ENCODE assay signal across 17 cellular contexts in the genomic region with DNA sequence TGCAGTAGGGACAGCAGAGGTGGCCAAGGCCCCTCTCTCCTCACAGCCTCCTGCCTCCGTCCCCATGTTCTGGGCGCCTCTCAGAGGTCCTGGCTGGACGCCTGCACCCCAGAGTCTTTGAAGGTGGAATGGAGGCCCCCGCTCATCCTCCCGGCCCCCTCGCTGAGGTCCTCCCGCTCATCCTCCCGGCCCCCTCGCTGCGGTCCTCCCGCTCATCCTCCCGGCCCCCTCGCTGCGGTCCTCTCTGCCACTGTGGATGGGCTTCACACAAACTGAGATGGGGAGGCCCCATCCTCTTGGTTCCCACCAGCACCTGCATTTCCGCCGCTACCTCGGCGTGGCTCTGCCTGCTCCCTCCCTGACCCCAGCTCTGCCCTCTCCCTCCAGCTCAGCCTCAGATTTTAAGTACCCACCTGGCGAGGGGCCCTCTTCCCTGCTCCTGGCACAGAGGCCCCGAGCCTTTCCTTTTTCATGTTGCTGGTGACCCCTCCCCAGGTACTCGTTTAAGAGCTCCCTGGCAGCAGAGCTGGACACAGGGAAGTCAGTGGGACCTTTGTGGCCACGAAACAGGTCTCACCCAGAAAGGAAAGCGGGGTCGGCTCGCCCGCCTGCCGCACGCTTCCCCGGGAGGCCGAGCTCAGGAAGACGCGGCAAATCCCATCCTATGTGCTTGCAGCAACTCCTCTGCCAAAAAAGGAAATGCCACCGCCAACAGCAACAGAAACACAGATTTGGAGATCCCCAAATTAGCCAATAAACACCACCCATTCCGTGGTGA.
A peak's percentile ranks its signal among the peaks of the same experiment; 100 is the strongest.
DNase-seq lines count a peak whose midpoint lies in the region; FAIRE-seq and TF ChIP-seq lines count a peak whose summit lies in the region.
"Had no signal": no experiment of that assay in that cellular context is flagged by ENCODE, and none has a peak within 500 bp of the region (broad histone marks: within the 10 kb centered on the region; RNA-seq: fewer than 3 reads in every experiment).

No MANE protein-coding gene starts in this region.

- peaks cover 16 to 28% of the 10 kb centered on the region in 2 donors for H3K4me1 ChIP-seq in kidney (ENCODE audit: control insufficient read depth in 1 of 2, insufficient read depth in 1 of 2, low read depth in 1 of 2, low read length in 2 of 2)

- H3K27ac ChIP-seq in kidney (ENCODE audit: low read depth in 2 of 2, low read length in 2 of 2) (peak overlapping the region; percentile 86 to 89), temporal lobe (ENCODE audit: low read depth, low read length) (peak overlapping the region; percentile 27)
- H3K27ac ChIP-seq: BLaER1 treated with 17β-estradiol and CSF1 and Interleukin-3, amounts not matched to agents 10 nM and 100 nM had no signal

- no peak overlapping the region for H3K4me3 ChIP-seq in kidney (ENCODE audit: low read length in 2 of 2)
- H3K4me3 ChIP-seq: BLaER1 treated with 17β-estradiol and CSF1 and Interleukin-3, amounts not matched to agents 10 nM and 100 nM had no signal

- intact Hi-C loops in kidney (cut with DNase I): no loop called here

- H3K27me3 Mint-ChIP-seq in brain (peaks cover 3% of the 10 kb centered on the region), neural crest cell (ENCODE audit: low read depth) (peaks cover 4% of the 10 kb centered on the region)

- no peak for TF ChIP-seq CTCF in brain (conservative IDR thresholded peaks at IDR 0.05)
- TF ChIP-seq CTCF in kidney (IDR thresholded peaks at IDR 0.05; ENCODE audit: borderline replicate concordance, extremely low read depth, insufficient read depth): no peak
- TF ChIP-seq CTCF in neural crest cell (conservative IDR thresholded peaks at IDR 0.05): no peak

- H3K9me3 Mint-ChIP-seq in brain: no peaks in the 10 kb centered on the region
- H3K9me3 Mint-ChIP-seq in neural crest cell: no peaks in the 10 kb centered on the region
- H3K9me3 Mint-ChIP-seq: CD8-positive, alpha-beta T cell had no signal

- H3K4me3 Mint-ChIP-seq in brain (peak overlapping the region in 1 of 5 experiments; percentile 54), neural crest cell (no peak overlapping the region)
- H3K4me3 Mint-ChIP-seq: B cell; CD8-positive, alpha-beta T cell; HFFc6 had no signal

- H3K4me1 Mint-ChIP-seq in brain: peaks cover 92% of the 10 kb centered on the region
- H3K4me1 Mint-ChIP-seq in neural crest cell: peaks cover 55% of the 10 kb centered on the region
- H3K4me1 Mint-ChIP-seq: B cell had no signal

- H3K36me3 Mint-ChIP-seq in brain (no peaks in the 10 kb centered on the region), neural crest cell (ENCODE audit: low read depth) (no peaks in the 10 kb centered on the region)
- H3K36me3 Mint-ChIP-seq: CD8-positive, alpha-beta T cell had no signal

- H3K36me3 ChIP-seq in kidney (ENCODE audit: control insufficient read depth in 1 of 2, insufficient read depth in 2 of 2, low read length in 2 of 2): no peaks in the 10 kb centered on the region
- H3K36me3 ChIP-seq: BLaER1 treated with 17β-estradiol and CSF1 and Interleukin-3, amounts not matched to agents 10 nM and 100 nM had no signal

- DNase-seq in kidney: no peak
- no peak for DNase-seq in neural crest cell (ENCODE audit: low read depth, low spot score)
- DNase-seq in NCI-H128 (lab: John Stamatoyannopoulos, UW; ENCODE audit: unreplicated experiment): no peak
- DNase-seq in activated naive CD4-positive, alpha-beta T cell treated with Interleukin-2 at 50 U/mL for 16 hours: no peak
- DNase-seq in NK-92 (lab: John Stamatoyannopoulos, UW; ENCODE audit: unreplicated experiment): no peak
- DNase-seq in frontal cortex (ENCODE audit: low spot score in 2 of 2): no peak
- DNase-seq: Calu3; CD8-positive, alpha-beta T cell; GF-D8; GOT3; H7; HFFc6; IMR-90 had no signal

- no peaks in the 10 kb centered on the region for H3K9me3 ChIP-seq in kidney (ENCODE audit: control insufficient read depth in 1 of 2, low read length in 2 of 2)
- H3K9me3 ChIP-seq: BLaER1 treated with 17β-estradiol and CSF1 and Interleukin-3, amounts not matched to agents 10 nM and 100 nM had no signal

- peak overlapping the region in 1 of 2 donors; percentile 71 for H3K9ac ChIP-seq in kidney (ENCODE audit: low read length in 2 of 2)
- H3K9ac ChIP-seq: BLaER1 treated with 17β-estradiol and CSF1 and Interleukin-3, amounts not matched to agents 10 nM and 100 nM had no signal

- FAIRE-seq in kidney (lab: Jason Lieb, UNC) (no peak), frontal cortex (lab: Jason Lieb, UNC) (no peak)

- peak overlapping the region in 4 of 5 experiments; percentile 75 to 91 (median 84) for H3K27ac Mint-ChIP-seq in brain
- peak overlapping the region; percentile 71 for H3K27ac Mint-ChIP-seq in neural crest cell (ENCODE audit: unreplicated experiment)
- H3K27ac Mint-ChIP-seq: B cell; CD8-positive, alpha-beta T cell; HFFc6 had no signal
